In genomic region chr20:50146732-50147662, GRCh38 we compare ENCODE assay signal across 8 cellular contexts. TPM values are rescaled to one million over a fixed set of nuclear protein-coding genes. Genes with fewer than 3 reads are reported as not detected.
DNase-seq lines count a peak whose midpoint lies in the region; TF ChIP-seq lines count a peak whose summit lies in the region.

No MANE protein-coding gene starts in this region.

- H3K27me3 ChIP-seq in Loucy (ENCODE audit: insufficient read depth, low read length, poor library complexity, severe bottlenecking) = no peaks in the 10 kb centered on the region

- H3K27me3 Mint-ChIP-seq in progenitor cell of endocrine pancreas = no peaks in the 10 kb centered on the region

- DNase-seq in SIG-M5 treated with dmso at 0.1 percent for 504 hours (lab: John Stamatoyannopoulos, UW; ENCODE audit: unreplicated experiment) = peak; percentile 65
- DNase-seq in SIG-M5 (lab: John Stamatoyannopoulos, UW) = no peak
- peak; percentile 62 to 76 for DNase-seq in activated CD8-positive, alpha-beta memory T cell treated with anti-CD3 and anti-CD28 coated beads for 4 hours (ENCODE audit: low read depth in 2 of 2)
- peak; percentile 70 to 75 for DNase-seq in erythroblast (lab: John Stamatoyannopoulos, UW)
- DNase-seq in progenitor cell of endocrine pancreas (ENCODE audit: low spot score, unreplicated experiment) = no peak
- DNase-seq in NCI-H774 (lab: John Stamatoyannopoulos, UW) = no peak

- peaks cover 36% of the 10 kb centered on the region for H3K4me1 Mint-ChIP-seq in progenitor cell of endocrine pancreas (ENCODE audit: low read depth)

- peak overlapping the region; percentile 10; the same call in 1 of the 2 replicates for H2AFZ ChIP-seq in Loucy (ENCODE audit: low read length)

- no peaks in the 10 kb centered on the region for H3F3A ChIP-seq in Loucy (ENCODE audit: low read depth)

- peak overlapping the region; percentile 99 for H3K9ac ChIP-seq in Loucy (ENCODE audit: low read depth, low read length, poor library complexity, severe bottlenecking)

- H3K9me3 Mint-ChIP-seq in progenitor cell of endocrine pancreas (ENCODE audit: low read depth) = no peaks in the 10 kb centered on the region

- H3K9me2 ChIP-seq in Loucy (replicated peaks; ENCODE audit: low read depth, low read length) = no peaks in the 10 kb centered on the region

- peaks cover 87% of the 10 kb centered on the region for H3K79me2 ChIP-seq in Loucy (ENCODE audit: insufficient read depth, low read length)

- H3K27ac Mint-ChIP-seq in progenitor cell of endocrine pancreas = peak overlapping the region; percentile 45

- no peak overlapping the region for H3K4me3 Mint-ChIP-seq in progenitor cell of endocrine pancreas (ENCODE audit: low read depth)

- H3K4me1 ChIP-seq in Loucy (ENCODE audit: insufficient read depth, low read length, poor library complexity, severe bottlenecking) (peaks cover 58% of the 10 kb centered on the region), urinary bladder (ENCODE audit: insufficient read depth) (no peaks in the 10 kb centered on the region)

- H4K20me1 ChIP-seq in Loucy (ENCODE audit: insufficient read depth, low read length, poor library complexity, severe bottlenecking) = peaks cover 18% of the 10 kb centered on the region

- peak overlapping the region; percentile 76 for H3K27ac ChIP-seq in urinary bladder (ENCODE audit: low read depth)

- H3K36me3 Mint-ChIP-seq in progenitor cell of endocrine pancreas (ENCODE audit: insufficient read depth) = peaks cover 23% of the 10 kb centered on the region

- WGBS in urinary bladder = 53% methylated on average over 17 of the region's 17 CpGs

- TF ChIP-seq POLR2A in erythroblast (IDR thresholded peaks at IDR 0.05; ENCODE audit: low read length) = peak; percentile 73

- H3K4me3 ChIP-seq in Loucy (ENCODE audit: low read length, poor library complexity, severe bottlenecking) = peak overlapping the region; percentile 88
- H3K4me3 ChIP-seq in urinary bladder (ENCODE audit: low read depth, low read length) = no peak overlapping the region

- TF ChIP-seq CTCF in Loucy (conservative IDR thresholded peaks at IDR 0.05; ENCODE audit: low read length) (no peak), progenitor cell of endocrine pancreas (IDR thresholded peaks at IDR 0.05; ENCODE audit: unreplicated experiment) (no peak)

- H3K4me2 ChIP-seq in Loucy (ENCODE audit: low read depth, low read length, poor library complexity, severe bottlenecking) = peak overlapping the region; percentile 93

- H3K36me3 ChIP-seq in Loucy (ENCODE audit: insufficient read depth, low read length) (peaks cover 12% of the 10 kb centered on the region; the same call in 1 of the 2 replicates), urinary bladder (ENCODE audit: insufficient read depth) (no peaks in the 10 kb centered on the region)

- no peaks in the 10 kb centered on the region for H3K9me3 ChIP-seq in Loucy (ENCODE audit: insufficient read depth, low read depth, low read length)

RNA-seq across cellular contexts. Expression of gene PEDS1, which starts 6.5 kb away (rescaled TPM):
- 26.0 and 31.0 TPM in 2 replicates for total RNA-seq in progenitor cell of endocrine pancreas
- 9.9 TPM for total RNA-seq in urinary bladder
- 54.2 TPM for polyA plus RNA-seq in urinary bladder

RNA-seq across cellular contexts. Expression of gene UBE2V1, which starts 34.0 kb away (rescaled TPM):
- total RNA-seq in progenitor cell of endocrine pancreas (150 and 157 TPM in 2 replicates), urinary bladder (74.0 TPM)
- 85.7 TPM for polyA plus RNA-seq in urinary bladder

RNA-seq across cellular contexts. Expression of gene CEBPB, which starts 43.6 kb away (rescaled TPM):
- 19.6 and 21.3 TPM in 2 replicates for total RNA-seq in progenitor cell of endocrine pancreas
- 13.1 TPM for total RNA-seq in urinary bladder
- 76.6 TPM for polyA plus RNA-seq in urinary bladder

Comparison
In these comparisons a context has a peak if more than half of its experiments do, and no peak if none do; other contexts are left out.
1. DNase-seq: peak in SIG-M5 treated with dmso at 0.1 percent for 504 hours (single experiment), activated CD8-positive, alpha-beta memory T cell treated with anti-CD3 and anti-CD28 coated beads for 4 hours (2 of 2) and erythroblast (2 of 2); none in SIG-M5 (single experiment), progenitor cell of endocrine pancreas (single experiment) and NCI-H774 (single experiment).